Comparison of ENCODE assay signal across 1 cellular context in the genomic region with DNA sequence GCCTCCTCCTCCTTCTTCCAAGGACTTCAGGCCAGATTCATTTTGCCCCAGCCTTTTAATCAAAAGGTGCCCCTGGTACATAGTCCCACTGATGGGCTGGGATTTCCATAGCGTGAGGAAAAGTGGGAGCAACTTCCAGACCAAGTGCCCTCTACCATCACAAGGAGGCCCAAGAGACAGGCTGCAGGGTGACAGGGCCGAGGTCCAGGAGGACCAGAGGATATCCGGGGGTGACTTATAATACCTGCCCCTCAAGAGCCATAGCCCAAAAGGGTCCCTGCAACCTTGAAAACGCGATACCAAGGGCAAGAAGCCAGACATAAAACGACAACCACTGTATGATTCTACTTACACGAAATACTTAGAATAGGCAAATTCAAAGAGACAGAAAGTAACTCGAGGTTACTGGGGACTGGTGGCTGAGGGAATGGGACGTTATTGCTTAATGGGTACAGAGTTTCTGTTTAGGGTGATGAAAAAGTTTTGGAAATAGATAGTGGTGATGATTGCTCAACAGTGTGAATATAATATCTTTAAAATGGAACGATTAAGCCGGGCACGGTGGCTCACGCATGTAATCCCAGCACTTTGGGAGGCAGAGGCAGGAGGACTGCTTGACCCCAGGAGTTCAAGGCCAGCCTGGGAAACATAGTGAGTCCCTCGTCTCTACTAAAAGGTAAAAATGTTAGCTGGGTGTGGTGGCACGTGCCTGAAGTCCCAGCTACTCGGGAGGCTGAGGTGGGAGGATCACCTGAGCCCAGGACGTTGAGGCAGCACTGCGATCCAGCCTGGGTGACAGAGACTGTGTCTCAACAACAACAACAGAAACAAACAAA.
TF ChIP-seq lines count a peak whose summit lies in the region.

No MANE protein-coding gene starts in this region.

TF ChIP-seq in HepG2, 621 proteins besides CTCF, POLR2A, EP300 and RAD21:
- 0 out of 2 replicates have a peak, but pooled peaks have one; percentile 27 for TF ChIP-seq ZNF772 (CRISPR knock-in tag; IDR thresholded peaks at IDR 0.05)
- no peak for TF ChIP-seq ZSCAN9 (CRISPR knock-in tag; IDR thresholded peaks at IDR 0.05; ENCODE audit: borderline replicate concordance)
- peak; percentile 59; the same call in 1 of the 2 replicates for TF ChIP-seq CEBPB (IDR thresholded peaks at IDR 0.05; ENCODE audit: borderline replicate concordance, low read depth, low read length)
